22 cellular contexts compared by ENCODE assay signal in genomic region chr7:159102681-159103381, GRCh38. TPM values are rescaled to one million over a fixed set of nuclear protein-coding genes. Genes with fewer than 3 reads are reported as not detected.
DNase-seq lines count a peak whose midpoint lies in the region; ATAC-seq and TF ChIP-seq lines count a peak whose summit lies in the region.
"Had no signal": no experiment of that assay in that cellular context is flagged by ENCODE, and none has a peak within 500 bp of the region (broad histone marks: within the 10 kb centered on the region; RNA-seq: fewer than 3 reads in every experiment).

No MANE protein-coding gene starts in this region.

- H3K4me1 ChIP-seq in ascending aorta: peaks cover 17 to 39% of the 10 kb centered on the region in 2 donors
- H3K4me1 ChIP-seq in thoracic aorta (ENCODE audit: control insufficient read depth in 1 of 2, low read depth in 2 of 2): peaks cover 27 to 59% of the 10 kb centered on the region in 2 donors
- H3K4me1 ChIP-seq in mesenchymal stem cell (ENCODE audit: control insufficient read depth, insufficient read depth, low read depth, low read length): peaks cover 3% of the 10 kb centered on the region

- TF ChIP-seq CTCF in ascending aorta (IDR thresholded peaks at IDR 0.05): no peak
- TF ChIP-seq CTCF in nephron progenitor cell (IDR thresholded peaks at IDR 0.05): no peak
- TF ChIP-seq CTCF in thoracic aorta (IDR thresholded peaks at IDR 0.05): no peak

- H3K18ac ChIP-seq in mesenchymal stem cell (ENCODE audit: low read depth in 1 of 2, low read length in 2 of 2): no peak overlapping the region

- no peak for ATAC-seq in thoracic aorta (ENCODE audit: insufficient number of reproducible peaks, low FRiP score, low read depth)
- ATAC-seq: activated CD4-positive, alpha-beta T cell treated with anti-CD3 and anti-CD28 coated beads for 36 hours; activated naive CD8-positive, alpha-beta T cell treated with anti-CD3 and anti-CD28 coated beads, Interleukin-2, amount 50 U/mL, for 24 hours; left colon had no signal

- H2BK15ac ChIP-seq in mesenchymal stem cell (ENCODE audit: low read depth, poor library complexity, severe bottlenecking): no peak overlapping the region

- no peak overlapping the region for H2BK120ac ChIP-seq in mesenchymal stem cell (ENCODE audit: low read depth, low read length)

- H3K4me1 Mint-ChIP-seq in activated naive CD4-positive, alpha-beta T cell treated with anti-CD3 and anti-CD28 coated beads, Interleukin-2, amount 10 ng/mL, durations not matched to agents 7 days and 5 days: peaks cover 7% of the 10 kb centered on the region
- H3K4me1 Mint-ChIP-seq in nephron progenitor cell: peaks cover 19% of the 10 kb centered on the region
- H3K4me1 Mint-ChIP-seq: activated naive CD8-positive, alpha-beta T cell treated with anti-CD3 and anti-CD28 coated beads, Interleukin-2, amount 50 U/mL, for 24 hours had no signal

- no peak overlapping the region for H3K4me2 ChIP-seq in mesenchymal stem cell (ENCODE audit: low read length, poor library complexity, severe bottlenecking)

- no peak overlapping the region for H4K91ac ChIP-seq in mesenchymal stem cell (ENCODE audit: low read length)

- H3K27ac ChIP-seq in ascending aorta (peak overlapping the region; percentile 66 to 74), thoracic aorta (peak overlapping the region; percentile 69 to 71), mesenchymal stem cell (ENCODE audit: low read length, poor library complexity, severe bottlenecking) (no peak overlapping the region)

- peak; percentile 16 for DNase-seq in activated naive CD4-positive, alpha-beta T cell treated with anti-CD3 and anti-CD28 coated beads, Interleukin-2, amount 10 ng/mL, durations not matched to agents 7 days and 5 days
- DNase-seq in activated naive CD4-positive, alpha-beta T cell treated with Interleukin-2 at 50 U/mL for 16 hours: no peak
- DNase-seq in ascending aorta (ENCODE audit: low spot score in 2 of 2): peak in 1 of 2 donors; percentile 61
- no peak for DNase-seq in nephron progenitor cell
- no peak for DNase-seq in thoracic aorta (ENCODE audit: low spot score)
- DNase-seq in cerebellar cortex (ENCODE audit: low spot score): no peak
- no peak for DNase-seq in mesenchymal stem cell
- no peak for DNase-seq in NCI-H2081 treated with DMSO at 0.1 percent for 48 hours (lab: John Stamatoyannopoulos, UW)
- DNase-seq: ACHN; activated CD4-positive, alpha-beta T cell treated with anti-CD3 and anti-CD28 coated beads for 36 hours; activated naive CD8-positive, alpha-beta T cell treated with anti-CD3 and anti-CD28 coated beads, Interleukin-2, amount 50 U/mL, for 24 hours; C1 segment of cervical spinal cord; Calu3; NCI-H1694 treated with DMSO at 0.1 percent for 48 hours; NCI-H226; NCI-H774; SHP77 had no signal

- no peak overlapping the region for H3K23ac ChIP-seq in mesenchymal stem cell (ENCODE audit: low read length in 2 of 2)

- H3K9me3 ChIP-seq in ascending aorta (no peaks in the 10 kb centered on the region), thoracic aorta (no peaks in the 10 kb centered on the region), mesenchymal stem cell (ENCODE audit: control insufficient read depth, low read length) (no peaks in the 10 kb centered on the region)

- intact Hi-C loops in ascending aorta (cut with DNase I): loop anchor here (10.0 kb wide), 1 partner anchor 238 kb away; no protein-coding TSS in a partner anchor

- peaks cover 1% of the 10 kb centered on the region for H3K36me3 Mint-ChIP-seq in activated naive CD4-positive, alpha-beta T cell treated with anti-CD3 and anti-CD28 coated beads, Interleukin-2, amount 10 ng/mL, durations not matched to agents 7 days and 5 days
- peaks cover 8% of the 10 kb centered on the region for H3K36me3 Mint-ChIP-seq in nephron progenitor cell (ENCODE audit: low read depth)

- no peak overlapping the region for H2AK5ac ChIP-seq in mesenchymal stem cell (ENCODE audit: low read length, severe bottlenecking)

- no peak overlapping the region for H2BK12ac ChIP-seq in mesenchymal stem cell (ENCODE audit: low read length in 2 of 2)

- no peak overlapping the region for H3K9ac ChIP-seq in mesenchymal stem cell (ENCODE audit: low read length)

- no peak overlapping the region for H2BK5ac ChIP-seq in mesenchymal stem cell (ENCODE audit: low read depth, low read length, poor library complexity, severe bottlenecking)

- H3K4ac ChIP-seq in mesenchymal stem cell (ENCODE audit: low read depth in 1 of 2, low read length in 2 of 2): no peak overlapping the region

- peaks cover 7% of the 10 kb centered on the region for H3K27me3 Mint-ChIP-seq in activated naive CD4-positive, alpha-beta T cell treated with anti-CD3 and anti-CD28 coated beads, Interleukin-2, amount 10 ng/mL, durations not matched to agents 7 days and 5 days
- peaks cover 18% of the 10 kb centered on the region for H3K27me3 Mint-ChIP-seq in nephron progenitor cell (ENCODE audit: low read depth, poor library complexity)
- H3K27me3 Mint-ChIP-seq: activated CD4-positive, alpha-beta T cell treated with anti-CD3 and anti-CD28 coated beads for 36 hours; activated naive CD8-positive, alpha-beta T cell treated with anti-CD3 and anti-CD28 coated beads, Interleukin-2, amount 50 U/mL, for 24 hours; brain had no signal

- H3K27me3 ChIP-seq in ascending aorta (no peaks in the 10 kb centered on the region), thoracic aorta (replicated peaks; ENCODE audit: insufficient read depth) (no peaks in the 10 kb centered on the region), mesenchymal stem cell (ENCODE audit: control insufficient read depth in 1 of 2, insufficient read depth in 1 of 2, low read length in 2 of 2) (peaks cover 4 to 10% of the 10 kb centered on the region in 2 experiments)

- no peak overlapping the region for H3K4me3 Mint-ChIP-seq in activated naive CD4-positive, alpha-beta T cell treated with anti-CD3 and anti-CD28 coated beads, Interleukin-2, amount 10 ng/mL, durations not matched to agents 7 days and 5 days
- H3K4me3 Mint-ChIP-seq in nephron progenitor cell: no peak overlapping the region
- H3K4me3 Mint-ChIP-seq: activated CD4-positive, alpha-beta T cell treated with anti-CD3 and anti-CD28 coated beads for 36 hours; activated naive CD8-positive, alpha-beta T cell treated with anti-CD3 and anti-CD28 coated beads, Interleukin-2, amount 50 U/mL, for 24 hours; brain; nephron had no signal

- H3K9me3 Mint-ChIP-seq in activated naive CD4-positive, alpha-beta T cell treated with anti-CD3 and anti-CD28 coated beads, Interleukin-2, amount 10 ng/mL, durations not matched to agents 7 days and 5 days: peaks cover 17% of the 10 kb centered on the region
- peaks cover 12% of the 10 kb centered on the region for H3K9me3 Mint-ChIP-seq in nephron progenitor cell
- H3K9me3 Mint-ChIP-seq: activated naive CD8-positive, alpha-beta T cell treated with anti-CD3 and anti-CD28 coated beads, Interleukin-2, amount 50 U/mL, for 24 hours had no signal

- no peak overlapping the region for H3K14ac ChIP-seq in mesenchymal stem cell (ENCODE audit: low read length in 2 of 2)

- CTCF ChIA-PET in activated naive CD4-positive, alpha-beta T cell treated with anti-CD3 and anti-CD28 coated beads, Interleukin-2, amount 10 ng/mL, durations not matched to agents 7 days and 5 days (lab: Charles Lee): no interaction called here

- H3K27ac Mint-ChIP-seq in activated naive CD4-positive, alpha-beta T cell treated with anti-CD3 and anti-CD28 coated beads, Interleukin-2, amount 10 ng/mL, durations not matched to agents 7 days and 5 days: no peak overlapping the region
- peak overlapping the region; percentile 86 for H3K27ac Mint-ChIP-seq in nephron progenitor cell
- H3K27ac Mint-ChIP-seq: activated CD4-positive, alpha-beta T cell treated with anti-CD3 and anti-CD28 coated beads for 36 hours; activated naive CD8-positive, alpha-beta T cell treated with anti-CD3 and anti-CD28 coated beads, Interleukin-2, amount 50 U/mL, for 24 hours; brain had no signal

- H3K4me3 ChIP-seq in ascending aorta: no peak overlapping the region
- no peak overlapping the region for H3K4me3 ChIP-seq in thoracic aorta
- no peak overlapping the region for H3K4me3 ChIP-seq in mesenchymal stem cell (ENCODE audit: insufficient read depth in 1 of 2, low read depth in 1 of 2, low read length in 2 of 2)

- H3K36me3 ChIP-seq in ascending aorta: no peaks in the 10 kb centered on the region
- no peaks in the 10 kb centered on the region for H3K36me3 ChIP-seq in thoracic aorta
- H3K36me3 ChIP-seq in mesenchymal stem cell (ENCODE audit: control insufficient read depth in 1 of 2, insufficient read depth in 2 of 2, low read depth in 1 of 2, low read length in 2 of 2): no peaks in the 10 kb centered on the region

- H2AFZ ChIP-seq in mesenchymal stem cell (ENCODE audit: low read depth, low read length): no peak overlapping the region

- 90% methylated on average over 14 of the region's 14 CpGs for WGBS in mesenchymal stem cell

- no peak overlapping the region for H4K8ac ChIP-seq in mesenchymal stem cell (ENCODE audit: low read length)

- no peaks in the 10 kb centered on the region for H3K79me1 ChIP-seq in mesenchymal stem cell (replicated peaks; ENCODE audit: low read length, poor library complexity, severe bottlenecking)

RNA-seq across cellular contexts. Expression of gene VIPR2, which starts 41.8 kb away (rescaled TPM):
- 17.8 TPM for total RNA-seq in ascending aorta
- 10 to 100 TPM; 18.3 to 29.5 TPM for total RNA-seq in thoracic aorta
- polyA plus RNA-seq in mesenchymal stem cell (2013, experiment 1 of 2): not detected
- polyA plus RNA-seq in mesenchymal stem cell (2013, experiment 2 of 2): 0.01 TPM
- total RNA-seq: Calu3, fibroblast of lung, LHCN-M2 had no signal
- polyA plus RNA-seq: fibroblast of lung had no signal
